In genomic region chrX:123682182-123682581, GRCh38 we compare ENCODE assay signal across 25 cellular contexts. TPM values are rescaled to one million over a fixed set of nuclear protein-coding genes. Genes with fewer than 3 reads are reported as not detected.
DNase-seq lines count a peak whose midpoint lies in the region; ATAC-seq and TF ChIP-seq lines count a peak whose summit lies in the region.
"Had no signal": no experiment of that assay in that cellular context is flagged by ENCODE, and none has a peak within 500 bp of the region (broad histone marks: within the 10 kb centered on the region; RNA-seq: fewer than 3 reads in every experiment).

No MANE protein-coding gene starts in this region.

- no peak overlapping the region for H3K4me3 ChIP-seq in HEK293 (ENCODE audit: low read depth, low read length)
- H3K4me3 ChIP-seq: BLaER1, GM12878 had no signal

- no peaks in the 10 kb centered on the region for H3K4me1 Mint-ChIP-seq in activated T-cell treated with anti-CD3 and anti-CD28 coated beads, Interleukin-2, amount 50 U/mL, for 24 hours (ENCODE audit: low read depth)
- no peaks in the 10 kb centered on the region for H3K4me1 Mint-ChIP-seq in activated naive CD8-positive, alpha-beta T cell (ENCODE audit: low read depth)
- H3K4me1 Mint-ChIP-seq in activated naive CD8-positive, alpha-beta T cell treated with anti-CD3 and anti-CD28 coated beads, Interleukin-2, amount 50 U/mL, for 24 hours: no peaks in the 10 kb centered on the region
- H3K4me1 Mint-ChIP-seq in progenitor cell of endocrine pancreas (ENCODE audit: low read depth): peaks cover 16% of the 10 kb centered on the region
- H3K4me1 Mint-ChIP-seq: CD4-positive, alpha-beta memory T cell; CD8-positive, alpha-beta memory T cell had no signal

- no peak for DNase-seq in activated T-cell treated with anti-CD3 and anti-CD28 coated beads, Interleukin-2, amount 50 U/mL, for 24 hours
- DNase-seq in activated T-cell treated with anti-CD3 and anti-CD28 coated beads for 4 hours: no peak
- no peak for DNase-seq in activated naive CD8-positive, alpha-beta T cell treated with anti-CD3 and anti-CD28 coated beads, Interleukin-2, amount 50 U/mL, for 24 hours
- no peak for DNase-seq in progenitor cell of endocrine pancreas (ENCODE audit: low spot score, unreplicated experiment)
- no peak for DNase-seq in NCI-H187 treated with DMSO at 0.1 percent for 48 hours (lab: John Stamatoyannopoulos, UW)
- DNase-seq: 8988T; ACHN; BE2C; C1 segment of cervical spinal cord; CD4-positive, alpha-beta memory T cell; CD4-positive, CD25-positive, alpha-beta regulatory T cell; CD8-positive, alpha-beta memory T cell; COR-L47; DMS 273 treated with DMSO at 0.1 percent for 48 hours; DMS153; DMS53; DMS79; DND-41; EL; GDM1 had no signal

- CTCF ChIA-PET in HEK293 (lab: Yijun Ruan, JAX): no interaction called here

- H3K9me3 ChIP-seq in HEK293 (ENCODE audit: control insufficient read depth, insufficient read depth, low read depth, low read length): no peaks in the 10 kb centered on the region
- H3K9me3 ChIP-seq: BE2C, BLaER1 had no signal

- POLR2A ChIA-PET in HEK293 (lab: Yijun Ruan, JAX): no interaction called here

- H3K36me3 Mint-ChIP-seq in activated T-cell treated with anti-CD3 and anti-CD28 coated beads, Interleukin-2, amount 50 U/mL, for 24 hours (ENCODE audit: low read depth): peaks cover 66% of the 10 kb centered on the region
- H3K36me3 Mint-ChIP-seq in activated naive CD8-positive, alpha-beta T cell: peaks cover 19% of the 10 kb centered on the region
- peaks cover 47% of the 10 kb centered on the region for H3K36me3 Mint-ChIP-seq in activated naive CD8-positive, alpha-beta T cell treated with anti-CD3 and anti-CD28 coated beads, Interleukin-2, amount 50 U/mL, for 24 hours (ENCODE audit: low read depth)
- H3K36me3 Mint-ChIP-seq in progenitor cell of endocrine pancreas (ENCODE audit: insufficient read depth): peaks cover 28% of the 10 kb centered on the region

- H3K4me3 Mint-ChIP-seq in activated T-cell treated with anti-CD3 and anti-CD28 coated beads, Interleukin-2, amount 50 U/mL, for 24 hours: no peak overlapping the region
- no peak overlapping the region for H3K4me3 Mint-ChIP-seq in activated naive CD8-positive, alpha-beta T cell
- H3K4me3 Mint-ChIP-seq in activated naive CD8-positive, alpha-beta T cell treated with anti-CD3 and anti-CD28 coated beads, Interleukin-2, amount 50 U/mL, for 24 hours: no peak overlapping the region
- no peak overlapping the region for H3K4me3 Mint-ChIP-seq in progenitor cell of endocrine pancreas (ENCODE audit: low read depth)
- H3K4me3 Mint-ChIP-seq: CD14-positive monocyte; CD4-positive, CD25-positive, alpha-beta regulatory T cell; CD8-positive, alpha-beta memory T cell had no signal

- no peaks in the 10 kb centered on the region for H3K4me1 ChIP-seq in HEK293 (ENCODE audit: control insufficient read depth, insufficient read depth, low read length)
- H3K4me1 ChIP-seq: BE2C, BLaER1 had no signal

- TF ChIP-seq CTCF in HEK293 (tag by site-specific recombination; IDR thresholded peaks at IDR 0.05) (no peak), progenitor cell of endocrine pancreas (IDR thresholded peaks at IDR 0.05; ENCODE audit: unreplicated experiment) (no peak)

- no peaks in the 10 kb centered on the region for H3K9me3 Mint-ChIP-seq in activated T-cell treated with anti-CD3 and anti-CD28 coated beads, Interleukin-2, amount 50 U/mL, for 24 hours
- H3K9me3 Mint-ChIP-seq in activated naive CD8-positive, alpha-beta T cell (ENCODE audit: low read depth): no peaks in the 10 kb centered on the region
- peaks cover 4% of the 10 kb centered on the region for H3K9me3 Mint-ChIP-seq in activated naive CD8-positive, alpha-beta T cell treated with anti-CD3 and anti-CD28 coated beads, Interleukin-2, amount 50 U/mL, for 24 hours
- H3K9me3 Mint-ChIP-seq in progenitor cell of endocrine pancreas (ENCODE audit: low read depth): peaks cover 30% of the 10 kb centered on the region
- H3K9me3 Mint-ChIP-seq: CD4-positive, alpha-beta memory T cell had no signal

- peaks cover 8% of the 10 kb centered on the region for H3K27me3 Mint-ChIP-seq in activated T-cell treated with anti-CD3 and anti-CD28 coated beads, Interleukin-2, amount 50 U/mL, for 24 hours
- H3K27me3 Mint-ChIP-seq in activated naive CD8-positive, alpha-beta T cell: no peaks in the 10 kb centered on the region
- H3K27me3 Mint-ChIP-seq in activated naive CD8-positive, alpha-beta T cell treated with anti-CD3 and anti-CD28 coated beads, Interleukin-2, amount 50 U/mL, for 24 hours: no peaks in the 10 kb centered on the region
- no peaks in the 10 kb centered on the region for H3K27me3 Mint-ChIP-seq in progenitor cell of endocrine pancreas
- H3K27me3 Mint-ChIP-seq: CD4-positive, alpha-beta memory T cell; CD4-positive, CD25-positive, alpha-beta regulatory T cell; CD8-positive, alpha-beta memory T cell had no signal

- peak overlapping the region; percentile 28 for H3K27ac Mint-ChIP-seq in activated T-cell treated with anti-CD3 and anti-CD28 coated beads, Interleukin-2, amount 50 U/mL, for 24 hours
- peak overlapping the region; percentile 6 for H3K27ac Mint-ChIP-seq in activated naive CD8-positive, alpha-beta T cell
- no peak overlapping the region for H3K27ac Mint-ChIP-seq in activated naive CD8-positive, alpha-beta T cell treated with anti-CD3 and anti-CD28 coated beads, Interleukin-2, amount 50 U/mL, for 24 hours
- peak overlapping the region; percentile 1 for H3K27ac Mint-ChIP-seq in progenitor cell of endocrine pancreas

- no peak overlapping the region for H3K27ac ChIP-seq in HEK293 (ENCODE audit: extremely low read depth, low read depth, low read length)
- H3K27ac ChIP-seq: BLaER1 had no signal

- H3K36me3 ChIP-seq in HEK293 (ENCODE audit: control insufficient read depth in 2 of 2, insufficient read depth in 1 of 2, low read length in 2 of 2): peaks cover 15 to 34% of the 10 kb centered on the region in 2 experiments; a peak in 2 of 3 replicates

- no peak for ATAC-seq in activated naive CD8-positive, alpha-beta T cell treated with anti-CD3 and anti-CD28 coated beads, Interleukin-2, amount 50 U/mL, for 24 hours
- ATAC-seq: GM12878 had no signal

TF ChIP-seq in HEK293, 187 proteins besides CTCF, POLR2A, EP300 and RAD21 (continues in another document):
- TF ChIP-seq MEIS1 (CRISPR knock-in tag; IDR thresholded peaks at IDR 0.05; ENCODE audit: borderline replicate concordance) (no peak), YY1 (tag by site-specific recombination; IDR thresholded peaks at IDR 0.05) (no peak), ZNF768 (tag by site-specific recombination; IDR thresholded peaks at IDR 0.05) (no peak), ZBTB21 (tag by site-specific recombination; IDR thresholded peaks at IDR 0.05) (peak; percentile 81), ZFP69B (tag by site-specific recombination; IDR thresholded peaks at IDR 0.05) (no peak), ZBTB11 (tag by site-specific recombination; conservative IDR thresholded peaks at IDR 0.05; ENCODE audit: low read depth) (no peak), ZNF629 (tag by site-specific recombination; IDR thresholded peaks at IDR 0.05) (peak; percentile 86), SCRT1 (tag by site-specific recombination; IDR thresholded peaks at IDR 0.05; ENCODE audit: borderline replicate concordance) (no peak), ZNF324 (tag by site-specific recombination; IDR thresholded peaks at IDR 0.05) (no peak), ZSCAN23 (tag by site-specific recombination; IDR thresholded peaks at IDR 0.05) (no peak), ZBTB10 (tag by site-specific recombination; IDR thresholded peaks at IDR 0.05) (no peak), OSR2 (tag by site-specific recombination; IDR thresholded peaks at IDR 0.05) (0 out of 2 replicates have a peak, but pooled peaks have one; percentile 8), SETDB1 (IDR thresholded peaks at IDR 0.05; ENCODE audit: insufficient read length, low read length) (no peak)

RNA-seq across cellular contexts. Expression of gene THOC2, which starts 50.7 kb away (rescaled TPM):
- 116 and 118 TPM in 2 replicates for total RNA-seq in progenitor cell of endocrine pancreas
